ENCODE assay signal across 1 cellular context in the genomic region with DNA sequence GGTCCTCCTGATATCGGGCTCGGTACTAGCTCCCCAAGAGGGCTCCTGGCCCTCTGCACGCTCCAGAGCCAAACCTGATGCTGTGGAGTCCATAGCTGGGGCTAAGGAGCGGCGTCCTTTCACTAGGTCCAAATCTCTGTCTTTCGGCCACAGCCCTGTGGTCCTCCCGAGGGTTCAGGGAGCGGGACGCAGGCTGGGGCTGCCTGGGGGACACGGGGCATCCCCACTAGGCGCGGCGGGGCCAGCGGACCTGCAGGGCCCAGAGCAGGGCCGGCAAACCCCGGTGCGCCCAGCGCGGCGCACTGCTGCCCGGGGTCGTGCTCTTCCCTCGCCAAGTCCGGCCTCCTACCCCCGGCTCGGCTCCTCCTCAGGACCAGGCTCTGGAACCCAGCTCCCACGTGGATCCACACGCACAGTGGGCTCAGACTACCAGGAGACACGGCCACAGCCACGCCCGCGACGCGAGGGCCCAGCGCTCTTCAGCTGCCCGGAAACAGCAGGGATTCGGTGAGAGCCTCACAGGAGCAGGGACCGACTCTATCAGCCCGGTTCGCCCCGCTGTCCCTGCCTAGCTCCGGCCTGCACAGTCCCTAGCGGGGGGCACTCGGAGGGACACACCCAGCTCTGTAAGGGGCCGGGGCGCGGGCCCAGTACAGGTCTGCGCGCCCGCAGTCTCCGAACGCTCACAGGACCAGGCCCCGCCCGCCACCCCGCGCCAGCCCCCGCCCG.
TF ChIP-seq lines count a peak whose summit lies in the region.

No MANE protein-coding gene starts in this region.

TF ChIP-seq in HepG2, 621 proteins besides CTCF, POLR2A, EP300 and RAD21 (continued from another document and continues in another):
- TF ChIP-seq, protein P1, sequence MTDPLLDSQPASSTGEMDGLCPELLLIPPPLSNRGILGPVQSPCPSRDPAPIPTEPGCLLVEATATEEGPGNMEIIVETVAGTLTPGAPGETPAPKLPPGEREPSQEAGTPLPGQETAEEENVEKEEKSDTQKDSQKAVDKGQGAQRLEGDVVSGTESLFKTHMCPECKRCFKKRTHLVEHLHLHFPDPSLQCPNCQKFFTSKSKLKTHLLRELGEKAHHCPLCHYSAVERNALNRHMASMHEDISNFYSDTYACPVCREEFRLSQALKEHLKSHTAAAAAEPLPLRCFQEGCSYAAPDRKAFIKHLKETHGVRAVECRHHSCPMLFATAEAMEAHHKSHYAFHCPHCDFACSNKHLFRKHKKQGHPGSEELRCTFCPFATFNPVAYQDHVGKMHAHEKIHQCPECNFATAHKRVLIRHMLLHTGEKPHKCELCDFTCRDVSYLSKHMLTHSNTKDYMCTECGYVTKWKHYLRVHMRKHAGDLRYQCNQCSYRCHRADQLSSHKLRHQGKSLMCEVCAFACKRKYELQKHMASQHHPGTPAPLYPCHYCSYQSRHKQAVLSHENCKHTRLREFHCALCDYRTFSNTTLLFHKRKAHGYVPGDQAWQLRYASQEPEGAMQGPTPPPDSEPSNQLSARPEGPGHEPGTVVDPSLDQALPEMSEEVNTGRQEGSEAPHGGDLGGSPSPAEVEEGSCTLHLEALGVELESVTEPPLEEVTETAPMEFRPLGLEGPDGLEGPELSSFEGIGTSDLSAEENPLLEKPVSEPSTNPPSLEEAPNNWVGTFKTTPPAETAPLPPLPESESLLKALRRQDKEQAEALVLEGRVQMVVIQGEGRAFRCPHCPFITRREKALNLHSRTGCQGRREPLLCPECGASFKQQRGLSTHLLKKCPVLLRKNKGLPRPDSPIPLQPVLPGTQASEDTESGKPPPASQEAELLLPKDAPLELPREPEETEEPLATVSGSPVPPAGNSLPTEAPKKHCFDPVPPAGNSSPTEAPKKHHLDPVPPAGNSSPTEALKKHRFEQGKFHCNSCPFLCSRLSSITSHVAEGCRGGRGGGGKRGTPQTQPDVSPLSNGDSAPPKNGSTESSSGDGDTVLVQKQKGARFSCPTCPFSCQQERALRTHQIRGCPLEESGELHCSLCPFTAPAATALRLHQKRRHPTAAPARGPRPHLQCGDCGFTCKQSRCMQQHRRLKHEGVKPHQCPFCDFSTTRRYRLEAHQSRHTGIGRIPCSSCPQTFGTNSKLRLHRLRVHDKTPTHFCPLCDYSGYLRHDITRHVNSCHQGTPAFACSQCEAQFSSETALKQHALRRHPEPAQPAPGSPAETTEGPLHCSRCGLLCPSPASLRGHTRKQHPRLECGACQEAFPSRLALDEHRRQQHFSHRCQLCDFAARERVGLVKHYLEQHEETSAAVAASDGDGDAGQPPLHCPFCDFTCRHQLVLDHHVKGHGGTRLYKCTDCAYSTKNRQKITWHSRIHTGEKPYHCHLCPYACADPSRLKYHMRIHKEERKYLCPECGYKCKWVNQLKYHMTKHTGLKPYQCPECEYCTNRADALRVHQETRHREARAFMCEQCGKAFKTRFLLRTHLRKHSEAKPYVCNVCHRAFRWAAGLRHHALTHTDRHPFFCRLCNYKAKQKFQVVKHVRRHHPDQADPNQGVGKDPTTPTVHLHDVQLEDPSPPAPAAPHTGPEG (CRISPR knock-in tag; IDR thresholded peaks at IDR 0.05), result no peak; the same call in 1 of the 2 replicates
- TF ChIP-seq NR2F6 (IDR thresholded peaks at IDR 0.05) (no peak), NR2F6 (CRISPR knock-in tag; IDR thresholded peaks at IDR 0.05) (no peak), ZNF10 (CRISPR knock-in tag; IDR thresholded peaks at IDR 0.05; ENCODE audit: borderline replicate concordance, low read depth) (no peak), EEA1 (CRISPR knock-in tag; IDR thresholded peaks at IDR 0.05; ENCODE audit: borderline replicate concordance) (0 out of 2 replicates have a peak, but pooled peaks have one; percentile 55), ZNF205 (CRISPR knock-in tag; IDR thresholded peaks at IDR 0.05) (no peak), ZZZ3 (CRISPR knock-in tag; IDR thresholded peaks at IDR 0.05; ENCODE audit: borderline replicate concordance) (no peak), RXRA (CRISPR knock-in tag; IDR thresholded peaks at IDR 0.05) (no peak), TCF7 (IDR thresholded peaks at IDR 0.05; ENCODE audit: low read depth) (no peak), NFKBIZ (CRISPR knock-in tag; IDR thresholded peaks at IDR 0.05) (no peak), ZNF501 (CRISPR knock-in tag; IDR thresholded peaks at IDR 0.05) (peak; percentile 56; the same call in 1 of the 2 replicates), RBM22 (optimal IDR thresholded peaks at IDR 0.05; ENCODE audit: low read length) (no peak), RFXANK (CRISPR knock-in tag; IDR thresholded peaks at IDR 0.05) (no peak), ZNF605 (CRISPR knock-in tag; IDR thresholded peaks at IDR 0.05) (no peak; the same call in 1 of the 2 replicates), ZNF558 (CRISPR knock-in tag; IDR thresholded peaks at IDR 0.05; ENCODE audit: borderline replicate concordance) (no peak), ZNF564 (CRISPR knock-in tag; IDR thresholded peaks at IDR 0.05) (no peak), FOXP1 (IDR thresholded peaks at IDR 0.05) (no peak), FOXP1 (CRISPR knock-in tag; IDR thresholded peaks at IDR 0.05) (no peak), MBNL3 (CRISPR knock-in tag; conservative IDR thresholded peaks at IDR 0.05) (no peak), MXD4 (CRISPR knock-in tag; IDR thresholded peaks at IDR 0.05) (no peak), ZNF550 (CRISPR knock-in tag; IDR thresholded peaks at IDR 0.05; ENCODE audit: borderline replicate concordance) (no peak), ZFP37 (CRISPR knock-in tag; IDR thresholded peaks at IDR 0.05; ENCODE audit: borderline replicate concordance) (no peak), HCFC1 (IDR thresholded peaks at IDR 0.05; ENCODE audit: low read depth, low read length) (no peak), ZNF644 (CRISPR knock-in tag; IDR thresholded peaks at IDR 0.05; ENCODE audit: low read depth) (no peak), TGIF2 (CRISPR knock-in tag; IDR thresholded peaks at IDR 0.05) (peak; percentile 27; the same call in 1 of the 2 replicates), ZNF720 (CRISPR knock-in tag; IDR thresholded peaks at IDR 0.05) (no peak), JDP2 (CRISPR knock-in tag; IDR thresholded peaks at IDR 0.05; ENCODE audit: borderline replicate concordance) (no peak), AGO2 (optimal IDR thresholded peaks at IDR 0.05; ENCODE audit: low read depth, low read length) (peak; percentile 76), KMT2B (CRISPR knock-in tag; IDR thresholded peaks at IDR 0.05) (0 out of 2 replicates have a peak, but pooled peaks have one; percentile 11), NR2F1 (CRISPR knock-in tag; IDR thresholded peaks at IDR 0.05) (no peak), NR2F2 (IDR thresholded peaks at IDR 0.05; ENCODE audit: borderline replicate concordance, low read depth) (no peak), ZNF33A (CRISPR knock-in tag; IDR thresholded peaks at IDR 0.05; ENCODE audit: borderline replicate concordance) (no peak), ZNF619 (CRISPR knock-in tag; IDR thresholded peaks at IDR 0.05) (no peak; the same call in 1 of the 2 replicates)
- TF ChIP-seq, protein P2, sequence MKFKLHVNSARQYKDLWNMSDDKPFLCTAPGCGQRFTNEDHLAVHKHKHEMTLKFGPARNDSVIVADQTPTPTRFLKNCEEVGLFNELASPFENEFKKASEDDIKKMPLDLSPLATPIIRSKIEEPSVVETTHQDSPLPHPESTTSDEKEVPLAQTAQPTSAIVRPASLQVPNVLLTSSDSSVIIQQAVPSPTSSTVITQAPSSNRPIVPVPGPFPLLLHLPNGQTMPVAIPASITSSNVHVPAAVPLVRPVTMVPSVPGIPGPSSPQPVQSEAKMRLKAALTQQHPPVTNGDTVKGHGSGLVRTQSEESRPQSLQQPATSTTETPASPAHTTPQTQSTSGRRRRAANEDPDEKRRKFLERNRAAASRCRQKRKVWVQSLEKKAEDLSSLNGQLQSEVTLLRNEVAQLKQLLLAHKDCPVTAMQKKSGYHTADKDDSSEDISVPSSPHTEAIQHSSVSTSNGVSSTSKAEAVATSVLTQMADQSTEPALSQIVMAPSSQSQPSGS (CRISPR knock-in tag; IDR thresholded peaks at IDR 0.05), result no peak
- TF ChIP-seq, protein P3, sequence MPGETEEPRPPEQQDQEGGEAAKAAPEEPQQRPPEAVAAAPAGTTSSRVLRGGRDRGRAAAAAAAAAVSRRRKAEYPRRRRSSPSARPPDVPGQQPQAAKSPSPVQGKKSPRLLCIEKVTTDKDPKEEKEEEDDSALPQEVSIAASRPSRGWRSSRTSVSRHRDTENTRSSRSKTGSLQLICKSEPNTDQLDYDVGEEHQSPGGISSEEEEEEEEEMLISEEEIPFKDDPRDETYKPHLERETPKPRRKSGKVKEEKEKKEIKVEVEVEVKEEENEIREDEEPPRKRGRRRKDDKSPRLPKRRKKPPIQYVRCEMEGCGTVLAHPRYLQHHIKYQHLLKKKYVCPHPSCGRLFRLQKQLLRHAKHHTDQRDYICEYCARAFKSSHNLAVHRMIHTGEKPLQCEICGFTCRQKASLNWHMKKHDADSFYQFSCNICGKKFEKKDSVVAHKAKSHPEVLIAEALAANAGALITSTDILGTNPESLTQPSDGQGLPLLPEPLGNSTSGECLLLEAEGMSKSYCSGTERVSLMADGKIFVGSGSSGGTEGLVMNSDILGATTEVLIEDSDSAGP (CRISPR knock-in tag; IDR thresholded peaks at IDR 0.05; ENCODE audit: borderline replicate concordance), result 0 out of 2 replicates have a peak, but pooled peaks have one; percentile 18
- TF ChIP-seq, protein P4, sequence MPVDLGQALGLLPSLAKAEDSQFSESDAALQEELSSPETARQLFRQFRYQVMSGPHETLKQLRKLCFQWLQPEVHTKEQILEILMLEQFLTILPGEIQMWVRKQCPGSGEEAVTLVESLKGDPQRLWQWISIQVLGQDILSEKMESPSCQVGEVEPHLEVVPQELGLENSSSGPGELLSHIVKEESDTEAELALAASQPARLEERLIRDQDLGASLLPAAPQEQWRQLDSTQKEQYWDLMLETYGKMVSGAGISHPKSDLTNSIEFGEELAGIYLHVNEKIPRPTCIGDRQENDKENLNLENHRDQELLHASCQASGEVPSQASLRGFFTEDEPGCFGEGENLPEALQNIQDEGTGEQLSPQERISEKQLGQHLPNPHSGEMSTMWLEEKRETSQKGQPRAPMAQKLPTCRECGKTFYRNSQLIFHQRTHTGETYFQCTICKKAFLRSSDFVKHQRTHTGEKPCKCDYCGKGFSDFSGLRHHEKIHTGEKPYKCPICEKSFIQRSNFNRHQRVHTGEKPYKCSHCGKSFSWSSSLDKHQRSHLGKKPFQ (CRISPR knock-in tag; IDR thresholded peaks at IDR 0.05; ENCODE audit: insufficient replicate concordance), result peak; percentile 37
- TF ChIP-seq, protein P5, sequence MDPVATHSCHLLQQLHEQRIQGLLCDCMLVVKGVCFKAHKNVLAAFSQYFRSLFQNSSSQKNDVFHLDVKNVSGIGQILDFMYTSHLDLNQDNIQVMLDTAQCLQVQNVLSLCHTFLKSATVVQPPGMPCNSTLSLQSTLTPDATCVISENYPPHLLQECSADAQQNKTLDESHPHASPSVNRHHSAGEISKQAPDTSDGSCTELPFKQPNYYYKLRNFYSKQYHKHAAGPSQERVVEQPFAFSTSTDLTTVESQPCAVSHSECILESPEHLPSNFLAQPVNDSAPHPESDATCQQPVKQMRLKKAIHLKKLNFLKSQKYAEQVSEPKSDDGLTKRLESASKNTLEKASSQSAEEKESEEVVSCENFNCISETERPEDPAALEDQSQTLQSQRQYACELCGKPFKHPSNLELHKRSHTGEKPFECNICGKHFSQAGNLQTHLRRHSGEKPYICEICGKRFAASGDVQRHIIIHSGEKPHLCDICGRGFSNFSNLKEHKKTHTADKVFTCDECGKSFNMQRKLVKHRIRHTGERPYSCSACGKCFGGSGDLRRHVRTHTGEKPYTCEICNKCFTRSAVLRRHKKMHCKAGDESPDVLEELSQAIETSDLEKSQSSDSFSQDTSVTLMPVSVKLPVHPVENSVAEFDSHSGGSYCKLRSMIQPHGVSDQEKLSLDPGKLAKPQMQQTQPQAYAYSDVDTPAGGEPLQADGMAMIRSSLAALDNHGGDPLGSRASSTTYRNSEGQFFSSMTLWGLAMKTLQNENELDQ (CRISPR knock-in tag; IDR thresholded peaks at IDR 0.05; ENCODE audit: borderline replicate concordance), result 0 out of 2 replicates have a peak, but pooled peaks have one; percentile 68
- TF ChIP-seq, protein P6, sequence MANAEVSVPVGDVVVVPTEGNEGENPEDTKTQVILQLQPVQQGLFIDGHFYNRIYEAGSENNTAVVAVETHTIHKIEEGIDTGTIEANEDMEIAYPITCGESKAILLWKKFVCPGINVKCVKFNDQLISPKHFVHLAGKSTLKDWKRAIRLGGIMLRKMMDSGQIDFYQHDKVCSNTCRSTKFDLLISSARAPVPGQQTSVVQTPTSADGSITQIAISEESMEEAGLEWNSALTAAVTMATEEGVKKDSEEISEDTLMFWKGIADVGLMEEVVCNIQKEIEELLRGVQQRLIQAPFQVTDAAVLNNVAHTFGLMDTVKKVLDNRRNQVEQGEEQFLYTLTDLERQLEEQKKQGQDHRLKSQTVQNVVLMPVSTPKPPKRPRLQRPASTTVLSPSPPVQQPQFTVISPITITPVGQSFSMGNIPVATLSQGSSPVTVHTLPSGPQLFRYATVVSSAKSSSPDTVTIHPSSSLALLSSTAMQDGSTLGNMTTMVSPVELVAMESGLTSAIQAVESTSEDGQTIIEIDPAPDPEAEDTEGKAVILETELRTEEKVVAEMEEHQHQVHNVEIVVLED (CRISPR knock-in tag; IDR thresholded peaks at IDR 0.05; ENCODE audit: borderline replicate concordance), result no peak
- TF ChIP-seq, protein P7, sequence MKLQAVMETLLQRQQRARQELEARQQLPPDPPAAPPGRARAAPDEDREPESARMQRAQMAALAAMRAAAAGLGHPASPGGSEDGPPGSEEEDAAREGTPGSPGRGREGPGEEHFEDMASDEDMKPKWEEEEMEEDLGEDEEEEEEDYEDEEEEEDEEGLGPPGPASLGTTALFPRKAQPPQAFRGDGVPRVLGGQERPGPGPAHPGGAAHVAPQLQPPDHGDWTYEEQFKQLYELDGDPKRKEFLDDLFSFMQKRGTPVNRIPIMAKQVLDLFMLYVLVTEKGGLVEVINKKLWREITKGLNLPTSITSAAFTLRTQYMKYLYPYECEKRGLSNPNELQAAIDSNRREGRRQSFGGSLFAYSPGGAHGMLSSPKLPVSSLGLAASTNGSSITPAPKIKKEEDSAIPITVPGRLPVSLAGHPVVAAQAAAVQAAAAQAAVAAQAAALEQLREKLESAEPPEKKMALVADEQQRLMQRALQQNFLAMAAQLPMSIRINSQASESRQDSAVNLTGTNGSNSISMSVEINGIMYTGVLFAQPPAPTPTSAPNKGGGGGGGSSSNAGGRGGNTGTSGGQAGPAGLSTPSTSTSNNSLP (IDR thresholded peaks at IDR 0.05; ENCODE audit: low read depth, low read length), result no peak
- TF ChIP-seq, protein P8, sequence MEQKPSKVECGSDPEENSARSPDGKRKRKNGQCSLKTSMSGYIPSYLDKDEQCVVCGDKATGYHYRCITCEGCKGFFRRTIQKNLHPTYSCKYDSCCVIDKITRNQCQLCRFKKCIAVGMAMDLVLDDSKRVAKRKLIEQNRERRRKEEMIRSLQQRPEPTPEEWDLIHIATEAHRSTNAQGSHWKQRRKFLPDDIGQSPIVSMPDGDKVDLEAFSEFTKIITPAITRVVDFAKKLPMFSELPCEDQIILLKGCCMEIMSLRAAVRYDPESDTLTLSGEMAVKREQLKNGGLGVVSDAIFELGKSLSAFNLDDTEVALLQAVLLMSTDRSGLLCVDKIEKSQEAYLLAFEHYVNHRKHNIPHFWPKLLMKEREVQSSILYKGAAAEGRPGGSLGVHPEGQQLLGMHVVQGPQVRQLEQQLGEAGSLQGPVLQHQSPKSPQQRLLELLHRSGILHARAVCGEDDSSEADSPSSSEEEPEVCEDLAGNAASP (CRISPR knock-in tag; IDR thresholded peaks at IDR 0.05; ENCODE audit: borderline replicate concordance), result no peak
